Comparison of ENCODE assay signal across 11 cellular contexts in the genomic region with DNA sequence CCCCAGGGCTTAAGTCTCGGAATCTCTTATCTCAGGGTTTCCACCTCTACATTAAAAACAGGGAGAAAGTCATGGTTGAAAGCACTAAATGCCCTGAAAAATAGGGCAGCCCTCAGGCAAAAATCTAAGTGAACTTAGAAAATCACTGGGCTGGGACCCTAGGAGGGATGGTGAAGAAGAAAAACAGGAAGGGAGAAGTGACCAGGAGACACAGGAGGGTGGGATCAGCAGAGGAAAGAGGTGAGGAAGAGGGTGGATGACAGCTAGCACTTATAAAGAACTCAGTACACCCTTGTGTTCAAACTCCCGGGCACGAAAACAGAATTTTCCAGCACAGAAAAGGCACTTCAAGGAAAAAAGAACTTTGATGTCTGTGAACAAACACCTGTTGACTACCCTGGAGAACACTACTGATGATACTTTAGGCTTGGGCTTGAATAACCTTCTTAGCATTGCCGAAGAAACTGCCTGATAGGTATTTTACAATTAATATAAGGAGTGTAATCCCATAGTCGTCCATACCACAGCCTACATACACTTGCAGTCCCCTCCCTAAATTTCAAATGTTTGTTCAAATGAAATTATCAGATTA. TPM values are rescaled to one million over a fixed set of nuclear protein-coding genes. Genes with fewer than 3 reads are reported as not detected.
DNase-seq lines count a peak whose midpoint lies in the region; ATAC-seq and TF ChIP-seq lines count a peak whose summit lies in the region.
"Had no signal": no experiment of that assay in that cellular context is flagged by ENCODE, and none has a peak within 500 bp of the region (broad histone marks: within the 10 kb centered on the region; RNA-seq: fewer than 3 reads in every experiment).

No MANE protein-coding gene starts in this region.

- TF ChIP-seq CTCF in H9 (conservative IDR thresholded peaks at IDR 0.05) (no peak), Peyer's patch (IDR thresholded peaks at IDR 0.05) (no peak), colonic mucosa (IDR thresholded peaks at IDR 0.05) (no peak)

- no peak overlapping the region for H2AK5ac ChIP-seq in H9 (ENCODE audit: insufficient read length, low read length)

- peaks cover 13 to 17% of the 10 kb centered on the region in 2 experiments for H3K9me3 Mint-ChIP-seq in H9
- H3K9me3 Mint-ChIP-seq in activated naive CD8-positive, alpha-beta T cell treated with anti-CD3 and anti-CD28 coated beads for 36 hours: peaks cover 15% of the 10 kb centered on the region

- no peak overlapping the region for H3K56ac ChIP-seq in H9 (ENCODE audit: insufficient read length, low read depth, low read length)

- peak overlapping the region; percentile 98 for H3K4me3 ChIP-seq in ACC112 (ENCODE audit: low read depth, low read length)
- H3K4me3 ChIP-seq in Peyer's patch: peak overlapping the region in 1 of 4 donors; percentile 90
- H3K4me3 ChIP-seq in colonic mucosa: no peak overlapping the region
- H3K4me3 ChIP-seq: prostate gland had no signal

- H3K4me1 ChIP-seq in ACC112 (ENCODE audit: control insufficient read depth, insufficient read depth, low read length, unreplicated experiment) (peaks cover 34% of the 10 kb centered on the region), H9 (ENCODE audit: insufficient read depth, low read length) (peaks cover 6% of the 10 kb centered on the region; the same call in 1 of the 2 replicates), Peyer's patch (peaks cover 0 to 11% (median 4%) of the 10 kb centered on the region in 4 donors), colonic mucosa (no peaks in the 10 kb centered on the region)
- H3K4me1 ChIP-seq: prostate gland had no signal

- H3K27me3 Mint-ChIP-seq in H9 (ENCODE audit: low read depth): peaks cover 16% of the 10 kb centered on the region
- H3K27me3 Mint-ChIP-seq in activated naive CD8-positive, alpha-beta T cell treated with anti-CD3 and anti-CD28 coated beads for 36 hours: no peaks in the 10 kb centered on the region

- H3K27me3 ChIP-seq in ACC112 (ENCODE audit: insufficient read depth, low read length) (no peaks in the 10 kb centered on the region), H9 (ENCODE audit: insufficient read depth, low read length) (no peaks in the 10 kb centered on the region), Peyer's patch (no peaks in the 10 kb centered on the region), colonic mucosa (no peaks in the 10 kb centered on the region)
- H3K27me3 ChIP-seq: gastrocnemius medialis had no signal

- H3K14ac ChIP-seq in H9 (ENCODE audit: insufficient read depth, low read length): no peak overlapping the region

- H4K8ac ChIP-seq in H9 (replicated peaks; ENCODE audit: insufficient read length, low read depth, low read length): no peak overlapping the region

- no peak overlapping the region for H2BK20ac ChIP-seq in H9 (ENCODE audit: low read depth, low read length, poor library complexity, severe bottlenecking)

- H3K36me3 Mint-ChIP-seq in H9 (ENCODE audit: insufficient read depth in 1 of 3, low read depth in 3 of 3): peaks cover 28 to 41% (median 37%) of the 10 kb centered on the region in 3 experiments
- peaks cover 45% of the 10 kb centered on the region for H3K36me3 Mint-ChIP-seq in activated naive CD8-positive, alpha-beta T cell treated with anti-CD3 and anti-CD28 coated beads for 36 hours

- H3K79me1 ChIP-seq in H9 (ENCODE audit: insufficient read depth, low read depth, low read length, poor library complexity, severe bottlenecking): no peaks in the 10 kb centered on the region

- no peak overlapping the region for H3K23ac ChIP-seq in H9 (ENCODE audit: insufficient read length, low read depth, low read length)

- H2AFZ ChIP-seq in ACC112 (ENCODE audit: low read length, unreplicated experiment): no peak overlapping the region
- H2AFZ ChIP-seq in H9 (ENCODE audit: low read length): no peak overlapping the region

- H4K20me1 ChIP-seq in H9 (ENCODE audit: control insufficient read depth, insufficient read depth, insufficient read length): no peaks in the 10 kb centered on the region

- peaks cover 21 to 23% of the 10 kb centered on the region in 2 experiments for H3K4me1 Mint-ChIP-seq in H9
- H3K4me1 Mint-ChIP-seq in activated naive CD8-positive, alpha-beta T cell treated with anti-CD3 and anti-CD28 coated beads for 36 hours: peaks cover 47% of the 10 kb centered on the region

- peak overlapping the region; percentile 86 to 89 for H3K4me3 Mint-ChIP-seq in H9
- H3K4me3 Mint-ChIP-seq in activated naive CD8-positive, alpha-beta T cell treated with anti-CD3 and anti-CD28 coated beads for 36 hours: peak overlapping the region; percentile 92

- H2BK5ac ChIP-seq in H9 (ENCODE audit: insufficient read length, low read length): no peak overlapping the region

- no peak overlapping the region for H4K5ac ChIP-seq in H9 (ENCODE audit: insufficient read length, low read depth, low read length)

- ATAC-seq in HG03565 (IDR thresholded peaks at IDR 0.05; ENCODE audit: unreplicated experiment): no peak
- ATAC-seq in GM18909 (IDR thresholded peaks at IDR 0.05; ENCODE audit: poor library complexity, unreplicated experiment): no peak
- ATAC-seq: gastrocnemius medialis had no signal

- no peak overlapping the region for H3K27ac ChIP-seq in ACC112 (ENCODE audit: low read depth, low read length)
- H3K27ac ChIP-seq in H9 (ENCODE audit: insufficient read length, low read depth, low read length): no peak overlapping the region
- H3K27ac ChIP-seq in Peyer's patch: no peak overlapping the region
- H3K27ac ChIP-seq in colonic mucosa: no peak overlapping the region
- H3K27ac ChIP-seq: gastrocnemius medialis, prostate gland had no signal

- H3K4ac ChIP-seq in H9 (ENCODE audit: low read depth, low read length): no peak overlapping the region

- H2BK120ac ChIP-seq in H9 (ENCODE audit: low read depth, low read length, poor library complexity, severe bottlenecking): no peak overlapping the region

- no CpG with 5 or more reads among the region's 5 CpGs for WGBS in H9 (ENCODE audit: extremely low coverage, insufficient read length, low lambda C conversion rate)

- H3K9me3 ChIP-seq in H9 (ENCODE audit: control insufficient read depth, low read depth, low read length) (no peaks in the 10 kb centered on the region), Peyer's patch (no peaks in the 10 kb centered on the region), colonic mucosa (no peaks in the 10 kb centered on the region)
- H3K9me3 ChIP-seq: gastrocnemius medialis, prostate gland had no signal

- no peak overlapping the region for H4K91ac ChIP-seq in H9 (ENCODE audit: insufficient read length, low read depth, low read length)

- H3K36me3 ChIP-seq in ACC112 (ENCODE audit: insufficient read depth, low read length) (peaks cover 26% of the 10 kb centered on the region), Peyer's patch (no peaks in the 10 kb centered on the region), colonic mucosa (no peaks in the 10 kb centered on the region)
- H3K36me3 ChIP-seq: gastrocnemius medialis, prostate gland had no signal

- peak overlapping the region; percentile 87 for H3K4me2 ChIP-seq in H9 (ENCODE audit: insufficient read depth, insufficient read length, low read length)

- no peak overlapping the region for H2BK12ac ChIP-seq in H9 (ENCODE audit: insufficient read length, low read depth, low read length)

- H3K23me2 ChIP-seq in H9 (ENCODE audit: insufficient read length, low read depth, low read length, poor library complexity, severe bottlenecking): peaks cover 3% of the 10 kb centered on the region

- no peak for DNase-seq in H9
- no peak for DNase-seq in activated naive CD8-positive, alpha-beta T cell treated with anti-CD3 and anti-CD28 coated beads for 36 hours
- DNase-seq in left kidney (ENCODE audit: low read depth, low spot score): peak; percentile 17
- no peak for DNase-seq in Peyer's patch
- no peak for DNase-seq in colonic mucosa
- DNase-seq: gastrocnemius medialis had no signal

- no peak overlapping the region for H3T11ph ChIP-seq in H9 (ENCODE audit: low read length)

- H2BK15ac ChIP-seq in H9 (ENCODE audit: low read depth, low read length): no peak overlapping the region

- no peak overlapping the region; a peak in 1 of 7 replicates for H3K27ac Mint-ChIP-seq in H9
- no peak overlapping the region for H3K27ac Mint-ChIP-seq in activated naive CD8-positive, alpha-beta T cell treated with anti-CD3 and anti-CD28 coated beads for 36 hours

- intact Hi-C loops in colonic mucosa (cut with DNase I): no loop called here

- no peak for TF ChIP-seq POLR2A in Peyer's patch (IDR thresholded peaks at IDR 0.05)

- H3K9ac ChIP-seq in H9 (ENCODE audit: extremely low read depth, insufficient read length, low read length) (peak overlapping the region; percentile 35), colonic mucosa (ENCODE audit: low read depth in 2 of 2, low read length in 2 of 2) (no peak overlapping the region)

- H3K79me2 ChIP-seq in ACC112 (ENCODE audit: control insufficient read depth, insufficient read depth, low read length, unreplicated experiment) (peaks cover 52% of the 10 kb centered on the region), H9 (ENCODE audit: insufficient read depth, low read length) (peaks cover 20% of the 10 kb centered on the region; the same call in 1 of the 2 replicates)

- no peak overlapping the region for H3K18ac ChIP-seq in H9 (ENCODE audit: insufficient read length, low read depth, low read length)

RNA-seq across cellular contexts. Expression of gene CHML, which starts 2.0 kb away (rescaled TPM):
- total RNA-seq in H9 (2021) (43.7 and 45.7 TPM in 2 replicates), Peyer's patch (10 to 100 TPM in 1 of 4 donors, 1 to 10 TPM in 3; 6.6 to 11.0 (median 9.1) TPM), colonic mucosa (10 to 100 TPM in 1 of 2 donors, 1 to 10 TPM in 1; 5.7 to 10.6 TPM)
- total RNA-seq in activated naive CD8-positive, alpha-beta T cell treated with anti-CD3 and anti-CD28 coated beads for 36 hours: 10 to 100 TPM; 24.3 to 27.6 TPM

RNA-seq across cellular contexts. Expression of gene OPN3, which starts 2.0 kb away (rescaled TPM):
- 8.6 and 10.0 TPM in 2 replicates for total RNA-seq in H9 (2021)
- total RNA-seq in activated naive CD8-positive, alpha-beta T cell treated with anti-CD3 and anti-CD28 coated beads for 36 hours: 1 to 10 TPM; 8.6 to 9.3 TPM
- 10 to 100 TPM; 17.3 to 23.1 (median 20.9) TPM for total RNA-seq in Peyer's patch
- 10 to 100 TPM; 11.7 to 39.1 TPM for total RNA-seq in colonic mucosa

RNA-seq across cellular contexts. Expression of gene WDR64, which starts 13.9 kb away (rescaled TPM):
- total RNA-seq in H9 (2021) (not detected in 2 replicates), Peyer's patch (not detected), colonic mucosa (not detected)
- under 1 TPM in 1 of 2 experiments, not detected in 1; 0.32 TPM for total RNA-seq in activated naive CD8-positive, alpha-beta T cell treated with anti-CD3 and anti-CD28 coated beads for 36 hours
- total RNA-seq: Daoy had no signal
